In the genomic region with DNA sequence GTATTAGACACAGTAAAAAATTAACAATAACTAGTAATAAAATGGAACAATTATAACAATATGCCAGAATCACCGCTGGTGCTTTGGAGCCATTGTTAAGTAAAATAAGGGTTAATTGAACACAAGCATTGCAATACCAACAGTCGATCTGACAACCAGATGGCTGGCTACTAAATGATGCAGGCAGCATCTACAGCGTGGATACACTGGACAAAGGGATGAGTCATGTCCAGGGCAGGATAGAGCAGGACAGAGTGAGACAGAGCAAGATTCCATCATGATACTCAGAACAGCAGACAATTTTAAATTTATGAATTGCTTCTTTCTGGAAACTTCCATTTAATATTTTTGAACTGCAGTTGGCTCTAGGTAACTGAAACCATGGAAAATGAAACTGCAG, we compare ENCODE assay signal across 27 cellular contexts.
DNase-seq lines count a peak whose midpoint lies in the region; ATAC-seq and TF ChIP-seq lines count a peak whose summit lies in the region.
"Had no signal": no experiment of that assay in that cellular context is flagged by ENCODE, and none has a peak within 500 bp of the region (broad histone marks: within the 10 kb centered on the region; RNA-seq: fewer than 3 reads in every experiment).

No MANE protein-coding gene starts in this region.

- H3K27ac ChIP-seq in breast epithelium: no peak overlapping the region
- H3K27ac ChIP-seq in mammary epithelial cell (ENCODE audit: insufficient read depth, low read depth, low read length): no peak overlapping the region
- no peak overlapping the region for H3K27ac ChIP-seq in foreskin keratinocyte
- H3K27ac ChIP-seq: sigmoid colon, stomach, thyroid gland, uterus had no signal

- intact Hi-C loops in MCF 10A (cut with micrococcal nuclease): no loop called here
- intact Hi-C loops in breast epithelium (cut with DNase I; ENCODE audit: low total_unique reads): loop anchor here (5.0 kb wide), 1 partner anchor 1258 kb away; no protein-coding TSS in a partner anchor
- intact Hi-C loops in mammary epithelial cell (cut with micrococcal nuclease): loop anchor here (5.0 kb wide), 1 partner anchor 127 kb away; no protein-coding TSS in a partner anchor

- peak; percentile 70 for ATAC-seq in foreskin keratinocyte
- ATAC-seq: activated CD4-positive, CD25-positive, alpha-beta regulatory T cell treated with anti-CD3 and anti-CD28 coated beads, Interleukin-2, amount 50 U/mL, for 24 hours; activated T-cell treated with anti-CD3 and anti-CD28 coated beads, Interleukin-2, amount 50 U/mL, for 72 hours; CD8-positive, alpha-beta T cell; natural killer cell treated with Interleukin-12 subunit alpha and Interleukin-12 subunit beta and Interleukin-15 and Interleukin-18, amount 100 ng/mL, for 72 hours; Right ventricle myocardium inferior; T-helper 17 cell had no signal

- H3K9me3 ChIP-seq in breast epithelium (no peaks in the 10 kb centered on the region), mammary epithelial cell (replicated peaks; ENCODE audit: insufficient read depth, low read length) (no peaks in the 10 kb centered on the region)
- H3K9me3 ChIP-seq: sigmoid colon, thyroid gland, uterus had no signal

- no peak overlapping the region for H3K9ac ChIP-seq in mammary epithelial cell (ENCODE audit: insufficient read depth, low read length)

- no peaks in the 10 kb centered on the region for H3K4me1 ChIP-seq in breast epithelium
- H3K4me1 ChIP-seq in mammary epithelial cell (ENCODE audit: insufficient read depth, low read length): peaks cover 6% of the 10 kb centered on the region
- H3K4me1 ChIP-seq in foreskin keratinocyte: no peaks in the 10 kb centered on the region
- H3K4me1 ChIP-seq: HAP-1, sigmoid colon, stomach, thyroid gland, uterus had no signal

- TF ChIP-seq CTCF in MCF 10A (IDR thresholded peaks at IDR 0.05; ENCODE audit: unreplicated experiment): no peak
- TF ChIP-seq CTCF in breast epithelium (IDR thresholded peaks at IDR 0.05): no peak
- no peak for TF ChIP-seq CTCF in mammary epithelial cell (conservative IDR thresholded peaks at IDR 0.05 in 1 of 2, IDR thresholded peaks at IDR 0.05 in 1 of 2; ENCODE audit: extremely low read depth in 1 of 2, insufficient read depth in 1 of 2, low read depth in 1 of 2, low read length in 2 of 2)
- TF ChIP-seq CTCF in foreskin keratinocyte (conservative IDR thresholded peaks at IDR 0.05): no peak
- TF ChIP-seq CTCF in HFFc6 (IDR thresholded peaks at IDR 0.05): no peak

- H3K36me3 Mint-ChIP-seq in MCF 10A (ENCODE audit: insufficient read depth, unreplicated experiment) (no peaks in the 10 kb centered on the region), HFFc6 (ENCODE audit: low read depth) (no peaks in the 10 kb centered on the region)
- H3K36me3 Mint-ChIP-seq: CD8-positive, alpha-beta T cell; natural killer cell treated with Interleukin-12 subunit alpha and Interleukin-12 subunit beta and Interleukin-15 and Interleukin-18, amount 100 ng/mL, for 72 hours had no signal

- 33% methylated on average over 3 of the region's 3 CpGs for WGBS in mammary epithelial cell (ENCODE audit: low coverage, missing lambda C conversion rate)

- H3K4me3 Mint-ChIP-seq in MCF 10A (ENCODE audit: unreplicated experiment) (no peak overlapping the region), HFFc6 (no peak overlapping the region)
- H3K4me3 Mint-ChIP-seq: activated T-cell treated with anti-CD3 and anti-CD28 coated beads, Interleukin-2, amount 50 U/mL, for 72 hours; CD8-positive, alpha-beta T cell; central memory CD8-positive, alpha-beta T cell; endodermal cell; natural killer cell treated with Interleukin-12 subunit alpha and Interleukin-12 subunit beta and Interleukin-15 and Interleukin-18, amount 100 ng/mL, for 72 hours; T-helper 17 cell had no signal

- dilution Hi-C loops in mammary epithelial cell (cut with HindIII; ENCODE audit: low sequenced_read_pairs): no loop called here

- CTCF ChIA-PET in MCF 10A (lab: Yijun Ruan, JAX): no interaction called here
- CTCF ChIA-PET in mammary epithelial cell (lab: Charles Lee; ENCODE audit: low non-redundant PET): no interaction called here

- no peaks in the 10 kb centered on the region for H3K79me2 ChIP-seq in mammary epithelial cell (ENCODE audit: insufficient read depth, low read length)

- BruUV-seq in MCF 10A (replicated peaks; lab: Mats Ljungman, UMichigan): no TSS peak
- BruUV-seq in mammary epithelial cell (replicated peaks; lab: Mats Ljungman, UMichigan): no TSS peak

- H2AFZ ChIP-seq in mammary epithelial cell (ENCODE audit: low read depth, low read length): no peak overlapping the region

- no peak overlapping the region for H3K27ac Mint-ChIP-seq in MCF 10A (ENCODE audit: low read depth, unreplicated experiment)
- no peak overlapping the region for H3K27ac Mint-ChIP-seq in HFFc6
- H3K27ac Mint-ChIP-seq: activated T-cell treated with anti-CD3 and anti-CD28 coated beads, Interleukin-2, amount 50 U/mL, for 72 hours; CD8-positive, alpha-beta T cell; endodermal cell; natural killer cell treated with Interleukin-12 subunit alpha and Interleukin-12 subunit beta and Interleukin-15 and Interleukin-18, amount 100 ng/mL, for 72 hours; T-helper 17 cell had no signal

- no peaks in the 10 kb centered on the region for H4K20me1 ChIP-seq in mammary epithelial cell (ENCODE audit: insufficient read depth, low read length)

- H3K4me1 Mint-ChIP-seq in MCF 10A (ENCODE audit: insufficient read depth, unreplicated experiment): no peaks in the 10 kb centered on the region
- no peaks in the 10 kb centered on the region for H3K4me1 Mint-ChIP-seq in HFFc6 (ENCODE audit: low read depth)
- H3K4me1 Mint-ChIP-seq: central memory CD8-positive, alpha-beta T cell; endodermal cell; T-helper 17 cell had no signal

- in situ Hi-C loops in mammary epithelial cell (cut with MboI; ENCODE audit: low sequenced_read_pairs in 2 of 2): no loop called here

- H3K36me3 ChIP-seq in breast epithelium: no peaks in the 10 kb centered on the region
- H3K36me3 ChIP-seq in mammary epithelial cell (ENCODE audit: insufficient read depth, low read length): no peaks in the 10 kb centered on the region
- H3K36me3 ChIP-seq: HAP-1, sigmoid colon, stomach, thyroid gland, uterus had no signal

- no peak for TF ChIP-seq POLR2A in breast epithelium (IDR thresholded peaks at IDR 0.05)

- H3K4me2 ChIP-seq in mammary epithelial cell (ENCODE audit: insufficient read depth, low read depth, low read length): no peak overlapping the region

- POLR2A ChIA-PET in MCF 10A (lab: Yijun Ruan, JAX): no interaction called here

- no peak overlapping the region for H3K4me3 ChIP-seq in breast epithelium
- H3K4me3 ChIP-seq in mammary epithelial cell (replicated peaks in 1 of 3; ENCODE audit: insufficient read depth in 1 of 3, low read depth in 2 of 3, low read length in 3 of 3): no peak overlapping the region
- H3K4me3 ChIP-seq: HAP-1, sigmoid colon, stomach, thyroid gland, uterus had no signal

- H3K27me3 Mint-ChIP-seq in MCF 10A (ENCODE audit: insufficient read depth, unreplicated experiment) (peaks cover 89% of the 10 kb centered on the region), HFFc6 (ENCODE audit: insufficient read depth) (peaks cover 2% of the 10 kb centered on the region; the same call in 1 of the 2 replicates)

- no peaks in the 10 kb centered on the region for H3K9me3 Mint-ChIP-seq in MCF 10A (ENCODE audit: unreplicated experiment)
- no peaks in the 10 kb centered on the region; the same call in 1 of the 2 replicates for H3K9me3 Mint-ChIP-seq in HFFc6
- H3K9me3 Mint-ChIP-seq: CD8-positive, alpha-beta T cell; central memory CD8-positive, alpha-beta T cell; natural killer cell treated with Interleukin-12 subunit alpha and Interleukin-12 subunit beta and Interleukin-15 and Interleukin-18, amount 100 ng/mL, for 72 hours had no signal

- peak; percentile 32 for DNase-seq in MCF 10A (ENCODE audit: unreplicated experiment)
- DNase-seq in breast epithelium (ENCODE audit: low spot score in 2 of 2): no peak
- DNase-seq in mammary epithelial cell: peak; percentile 71
- peak; percentile 32 to 54 for DNase-seq in foreskin keratinocyte
- DNase-seq in superior temporal gyrus (ENCODE audit: extremely low spot score): peak; percentile 30
- no peak for DNase-seq in HFFc6
- no peak for DNase-seq in NCI-H345 (lab: John Stamatoyannopoulos, UW)
- no peak for DNase-seq in NOMO-1 treated with DMSO at 0.1 percent for 48 hours (lab: John Stamatoyannopoulos, UW; ENCODE audit: unreplicated experiment)
- DNase-seq: 8988T; activated CD4-positive, alpha-beta T cell treated with anti-CD3 and anti-CD28 coated beads, Interleukin-2, amount 50 U/mL, for 48 hours; activated T-cell treated with anti-CD3 and anti-CD28 coated beads, Interleukin-2, amount 50 U/mL, for 72 hours; CD8-positive, alpha-beta T cell; dermis blood vessel endothelial cell; endodermal cell; Karpas-422; NCI-H1048; sigmoid colon; stimulated activated CD4-positive, alpha-beta T cell treated with anti-CD3 and anti-CD28 coated beads, Interleukin-4, amount 100 ng/mL, for 1 hour; stomach; T-helper 17 cell; thyroid gland; uterus had no signal

- H3K27me3 ChIP-seq in breast epithelium: peaks cover 0 to 19% of the 10 kb centered on the region in 2 donors
- peaks cover 3% of the 10 kb centered on the region for H3K27me3 ChIP-seq in mammary epithelial cell (ENCODE audit: insufficient read depth, low read length)
- no peaks in the 10 kb centered on the region for H3K27me3 ChIP-seq in foreskin keratinocyte
- H3K27me3 ChIP-seq: thyroid gland had no signal

Comparison
In these comparisons a context has a peak if more than half of its experiments do, and no peak if none do; other contexts are left out.
1. DNase-seq: peak in MCF 10A (single experiment), mammary epithelial cell (single experiment), foreskin keratinocyte (2 of 2) and superior temporal gyrus (single experiment); none in breast epithelium (0 of 2), HFFc6 (single experiment), NCI-H345 (single experiment) and NOMO-1 treated with DMSO at 0.1 percent for 48 hours (single experiment).